In genomic region chr11:122852071-122852831, GRCh38 we compare ENCODE assay signal across 12 cellular contexts. TPM values are rescaled to one million over a fixed set of nuclear protein-coding genes. Genes with fewer than 3 reads are reported as not detected.
DNase-seq lines count a peak whose midpoint lies in the region; ATAC-seq, FAIRE-seq and TF ChIP-seq lines count a peak whose summit lies in the region.
"Had no signal": no experiment of that assay in that cellular context is flagged by ENCODE, and none has a peak within 500 bp of the region (broad histone marks: within the 10 kb centered on the region; RNA-seq: fewer than 3 reads in every experiment).

No MANE protein-coding gene starts in this region.

- peak in 4 of 7 experiments; percentile 48 to 68 (median 53) for DNase-seq in CD8-positive, alpha-beta T cell
- DNase-seq in GM12878 (ENCODE audit: low read depth, low spot score) (no peak), neuronal stem cell (ENCODE audit: low spot score) (no peak), GDM1 (lab: John Stamatoyannopoulos, UW) (no peak), retina (no peak), right atrium auricular region (ENCODE audit: low spot score) (no peak)
- DNase-seq: DMS79 treated with DMSO at 0.1 percent for 48 hours, left ventricle myocardium superior had no signal

- peak overlapping the region; percentile 36 for H3K4me2 ChIP-seq in GM12878 (ENCODE audit: control insufficient read depth, insufficient read depth)
- no peak overlapping the region for H3K4me2 ChIP-seq in neuronal stem cell (ENCODE audit: insufficient read depth, low read length, poor library complexity, severe bottlenecking)

- no peak overlapping the region for H2BK15ac ChIP-seq in neuronal stem cell (ENCODE audit: low read length)

- H3K9me3 Mint-ChIP-seq in CD8-positive, alpha-beta T cell: no peaks in the 10 kb centered on the region
- H3K9me3 Mint-ChIP-seq in T-helper 1 cell treated with Interleukin-12 subunit alpha and Interleukin-12 subunit beta and Interleukin-4 antibody, amounts not matched to agents 30 μg/mL and 1 μg/mL, for 36 hours: no peaks in the 10 kb centered on the region

- CTCF ChIA-PET in CD8-positive, alpha-beta T cell (lab: Charles Lee): interaction anchor here (0.5 to 20.2 kb wide), 24 partner anchors 8 to 421 kb away, joined by 3 to 472 read pairs (median 12); partner anchors contain the start of genes CRTAM and JHY
- CTCF ChIA-PET in GM12878 (lab: Yijun Ruan, JAX): interaction anchor here (0.5 to 31.9 kb wide), 29 partner anchors 8 to 273 kb away, joined by 3 to 869 read pairs (median 27); partner anchors contain the start of genes CRTAM and HSPA8

- H4K8ac ChIP-seq in neuronal stem cell (ENCODE audit: low read depth, low read length): no peak overlapping the region

- peaks cover 72% of the 10 kb centered on the region for H3K4me1 Mint-ChIP-seq in CD8-positive, alpha-beta T cell (ENCODE audit: low read depth)
- peaks cover 27% of the 10 kb centered on the region for H3K4me1 Mint-ChIP-seq in T-helper 1 cell treated with Interleukin-12 subunit alpha and Interleukin-12 subunit beta and Interleukin-4 antibody, amounts not matched to agents 30 μg/mL and 1 μg/mL, for 36 hours (ENCODE audit: low read depth)

- H3K23ac ChIP-seq in neuronal stem cell (ENCODE audit: low read depth, low read length, poor library complexity): no peak overlapping the region

- H3K79me2 ChIP-seq in GM12878 (ENCODE audit: control insufficient read depth, insufficient read depth, low read length): no peaks in the 10 kb centered on the region

- no peak overlapping the region for H2BK120ac ChIP-seq in neuronal stem cell (ENCODE audit: low read depth, low read length)

- FAIRE-seq in GM12878 (lab: Jason Lieb, UNC): peak; percentile 81
- FAIRE-seq: HepG2 had no signal

- H2BK5ac ChIP-seq in neuronal stem cell (ENCODE audit: low read length): no peak overlapping the region

- RAD21 ChIA-PET in GM12878 (lab: Charles Lee; ENCODE audit: unreplicated experiment): interaction anchor here (0.7 to 11.7 kb wide), 31 partner anchors 8 to 272 kb away, joined by 3 to 293 read pairs (median 8); partner anchors contain the start of genes CRTAM and HSPA8

- TF ChIP-seq EP300 in GM12878 (IDR thresholded peaks at IDR 0.05; ENCODE audit: borderline replicate concordance in 1 of 2, control insufficient read depth in 1 of 2, low read depth in 2 of 2, low read length in 2 of 2): no peak

- intact Hi-C loops in CD8-positive, alpha-beta T cell (cut with DNase I, micrococcal nuclease): loop anchor here (1.0 to 10.0 kb wide), 5 partner anchors 9 to 210 kb away; partner anchors contain the start of genes UBASH3B (in 2 of the 2) and HSPA8 (in 1 of the 2)
- intact Hi-C loops in GM12878 (cut with micrococcal nuclease; ENCODE audit: unreplicated experiment): no loop called here

- peak overlapping the region; percentile 7 for H3K4me3 ChIP-seq in CD8-positive, alpha-beta T cell (ENCODE audit: low read depth, low read length)
- peak overlapping the region; percentile 42; the same call in 1 of the 2 replicates for H3K4me3 ChIP-seq in GM12878
- H3K4me3 ChIP-seq in neuronal stem cell (ENCODE audit: low read length in 2 of 2): no peak overlapping the region
- no peak overlapping the region for H3K4me3 ChIP-seq in right atrium auricular region
- H3K4me3 ChIP-seq: coronary artery had no signal

- no peak overlapping the region for H3K18ac ChIP-seq in neuronal stem cell (ENCODE audit: low read length)

- no peak for TF ChIP-seq CTCF in CD8-positive, alpha-beta T cell (IDR thresholded peaks at IDR 0.05)
- TF ChIP-seq CTCF in GM12878 (IDR thresholded peaks at IDR 0.05 in 2 of 3, conservative IDR thresholded peaks at IDR 0.05 in 1 of 3; ENCODE audit: control insufficient read depth in 2 of 3, extremely low read depth in 1 of 3, insufficient read depth in 1 of 3, low read depth in 3 of 3, low read length in 3 of 3) (no peak), right atrium auricular region (IDR thresholded peaks at IDR 0.05) (no peak)

- H2BK12ac ChIP-seq in neuronal stem cell (ENCODE audit: low read length): no peak overlapping the region

- peaks cover 24% of the 10 kb centered on the region for H3K36me3 ChIP-seq in CD8-positive, alpha-beta T cell (ENCODE audit: insufficient read depth, low read length)
- H3K36me3 ChIP-seq in GM12878 (ENCODE audit: control insufficient read depth in 2 of 2, insufficient read depth in 2 of 2, low read length in 1 of 2) (no peaks in the 10 kb centered on the region), neuronal stem cell (replicated peaks in 1 of 2; ENCODE audit: control insufficient read depth in 2 of 2, insufficient read depth in 2 of 2, low read length in 2 of 2) (no peaks in the 10 kb centered on the region), right atrium auricular region (no peaks in the 10 kb centered on the region)

- TF ChIP-seq POLR2A in GM12878 (IDR thresholded peaks at IDR 0.05; ENCODE audit: low read depth, low read length): no peak

- H4K91ac ChIP-seq in neuronal stem cell (ENCODE audit: low read depth, low read length, poor library complexity): no peak overlapping the region

- peak overlapping the region; percentile 46 for H3K27ac ChIP-seq in CD8-positive, alpha-beta T cell (ENCODE audit: low read depth, low read length)
- H3K27ac ChIP-seq in GM12878 (ENCODE audit: control insufficient read depth, insufficient read depth): no peak overlapping the region
- H3K27ac ChIP-seq in neuronal stem cell (replicated peaks; ENCODE audit: low read length): no peak overlapping the region
- no peak overlapping the region for H3K27ac ChIP-seq in right atrium auricular region
- H3K27ac ChIP-seq: coronary artery had no signal

- H3K27ac Mint-ChIP-seq in CD8-positive, alpha-beta T cell: peak overlapping the region; percentile 93
- no peak overlapping the region for H3K27ac Mint-ChIP-seq in T-helper 1 cell treated with Interleukin-12 subunit alpha and Interleukin-12 subunit beta and Interleukin-4 antibody, amounts not matched to agents 30 μg/mL and 1 μg/mL, for 36 hours

- H2AFZ ChIP-seq in GM12878 (ENCODE audit: control insufficient read depth, low read depth, low read length) (peak overlapping the region; percentile 68), neuronal stem cell (ENCODE audit: low read length) (peak overlapping the region; percentile 38)

- H2AK5ac ChIP-seq in neuronal stem cell (ENCODE audit: low read depth, low read length): no peak overlapping the region

- peaks cover 73% of the 10 kb centered on the region for H3K4me1 ChIP-seq in CD8-positive, alpha-beta T cell (ENCODE audit: insufficient read depth, low read length)
- H3K4me1 ChIP-seq in GM12878 (ENCODE audit: control insufficient read depth, insufficient read depth, low read length): peaks cover 18% of the 10 kb centered on the region
- peaks cover 5 to 10% of the 10 kb centered on the region in 2 donors for H3K4me1 ChIP-seq in neuronal stem cell (ENCODE audit: control insufficient read depth in 2 of 2, insufficient read depth in 1 of 2, low read depth in 1 of 2, low read length in 2 of 2)
- no peaks in the 10 kb centered on the region for H3K4me1 ChIP-seq in right atrium auricular region

- no TSS peak for BruUV-seq in GM12878 (replicated peaks; lab: Mats Ljungman, UMichigan)

- no peaks in the 10 kb centered on the region for H3K79me1 ChIP-seq in neuronal stem cell (ENCODE audit: low read depth, low read length)

- no peak overlapping the region for H3K4ac ChIP-seq in neuronal stem cell (ENCODE audit: low read length)

- H3K27me3 ChIP-seq in CD8-positive, alpha-beta T cell (ENCODE audit: insufficient read depth, low read length): no peaks in the 10 kb centered on the region
- no peaks in the 10 kb centered on the region for H3K27me3 ChIP-seq in GM12878 (replicated peaks in 1 of 2; ENCODE audit: control insufficient read depth in 2 of 2, insufficient read depth in 2 of 2, low read length in 1 of 2)
- H3K27me3 ChIP-seq in neuronal stem cell (ENCODE audit: control insufficient read depth in 3 of 3, insufficient read depth in 3 of 3, low read depth in 1 of 3, low read length in 3 of 3): no peaks in the 10 kb centered on the region
- no peaks in the 10 kb centered on the region for H3K27me3 ChIP-seq in right atrium auricular region

- H3K9me3 ChIP-seq in CD8-positive, alpha-beta T cell (ENCODE audit: low read length): no peaks in the 10 kb centered on the region
- H3K9me3 ChIP-seq in GM12878 (replicated peaks; ENCODE audit: control insufficient read depth, insufficient read depth, low read length): no peaks in the 10 kb centered on the region
- no peaks in the 10 kb centered on the region for H3K9me3 ChIP-seq in neuronal stem cell (replicated peaks in 1 of 2; ENCODE audit: control insufficient read depth in 2 of 2, insufficient read depth in 1 of 2, low read depth in 1 of 2, low read length in 2 of 2)
- H3K9me3 ChIP-seq in right atrium auricular region: no peaks in the 10 kb centered on the region

- peak overlapping the region; percentile 65 for H3K4me3 Mint-ChIP-seq in CD8-positive, alpha-beta T cell
- H3K4me3 Mint-ChIP-seq in T-helper 1 cell treated with Interleukin-12 subunit alpha and Interleukin-12 subunit beta and Interleukin-4 antibody, amounts not matched to agents 30 μg/mL and 1 μg/mL, for 36 hours: peak overlapping the region; percentile 42

- ATAC-seq in CD8-positive, alpha-beta T cell: peak; percentile 34
- ATAC-seq in GM12878: peak; percentile 3; the same call in 2 of the 3 replicates
- no peak for ATAC-seq in HG03045 (IDR thresholded peaks at IDR 0.05; ENCODE audit: unreplicated experiment)
- ATAC-seq: HepG2, left ventricle myocardium superior had no signal

- no peak overlapping the region for H3K14ac ChIP-seq in neuronal stem cell (ENCODE audit: low read length)

- H3K9ac ChIP-seq in GM12878 (ENCODE audit: control insufficient read depth, insufficient read depth, low read length) (no peak overlapping the region), neuronal stem cell (ENCODE audit: low read depth, low read length, poor library complexity) (no peak overlapping the region)

- no peak for TF ChIP-seq RAD21 in GM12878 (IDR thresholded peaks at IDR 0.05; ENCODE audit: insufficient read depth, low read depth, low read length)

- SMC1A ChIA-PET in GM12878 (lab: Charles Lee; ENCODE audit: uncharacterized antibody, unreplicated experiment): interaction anchor here (0.7 to 21.9 kb wide), 32 partner anchors 10 to 271 kb away, joined by 3 to 485 read pairs (median 10); partner anchors contain the start of gene CRTAM

- no peaks in the 10 kb centered on the region for H3K27me3 Mint-ChIP-seq in CD8-positive, alpha-beta T cell (ENCODE audit: low read depth)
- no peaks in the 10 kb centered on the region for H3K27me3 Mint-ChIP-seq in T-helper 1 cell treated with Interleukin-12 subunit alpha and Interleukin-12 subunit beta and Interleukin-4 antibody, amounts not matched to agents 30 μg/mL and 1 μg/mL, for 36 hours (ENCODE audit: low read depth)

- WGBS in GM12878 (ENCODE audit: insufficient coverage, insufficient replicate concordance, low lambda C conversion rate, missing lambda C conversion rate): 12% methylated on average over 10 of the region's 10 CpGs
- no CpG with 5 or more reads among the region's 10 CpGs for WGBS in neuronal stem cell (ENCODE audit: extremely low coverage in 2 of 2, insufficient read length in 2 of 2, insufficient replicate concordance in 1 of 2), 2 donors

- POLR2A ChIA-PET in CD8-positive, alpha-beta T cell (lab: Charles Lee): interaction anchor here (0.6 to 5.9 kb wide), 16 partner anchors 8 to 215 kb away, joined by 3 to 69 read pairs (median 4); partner anchors contain the start of genes CRTAM and HSPA8
- POLR2A ChIA-PET in GM12878 (lab: Charles Lee): interaction anchor here (0.6 to 4.5 kb wide), 17 partner anchors 8 to 395 kb away, joined by 3 to 34 read pairs (median 5); partner anchors contain the start of genes CRTAM and HSPA8

- H3K36me3 Mint-ChIP-seq in CD8-positive, alpha-beta T cell: peaks cover 70% of the 10 kb centered on the region
- H3K36me3 Mint-ChIP-seq in T-helper 1 cell treated with Interleukin-12 subunit alpha and Interleukin-12 subunit beta and Interleukin-4 antibody, amounts not matched to agents 30 μg/mL and 1 μg/mL, for 36 hours (ENCODE audit: low read depth): no peaks in the 10 kb centered on the region

- no peaks in the 10 kb centered on the region for H4K20me1 ChIP-seq in GM12878 (ENCODE audit: control insufficient read depth, insufficient read depth)

- in situ Hi-C loops in GM12878 (cut with MboI): loop anchor here (5.0 kb wide), 1 partner anchor 55 kb away; no protein-coding TSS in a partner anchor

RNA-seq across cellular contexts. Expression of gene CRTAM, which starts 14.0 kb away (rescaled TPM):
- 10 to 100 TPM; 31.7 to 36.1 TPM for total RNA-seq in CD8-positive, alpha-beta T cell
- total RNA-seq in GM12878 (2013; cell fraction: nucleolus; rRNA removed): 9.3 and 11.0 TPM in 2 replicates
- total RNA-seq in GM12878 (2014; rRNA removed): 2.1 and 2.7 TPM in 2 replicates
- total RNA-seq in GM12878 (2014; rRNA removed; fragmentation: Illumina TruSeq; extraction: Trizol): 5.0 and 5.3 TPM in 2 replicates
- 1.4 and 1.5 TPM in 2 replicates for total RNA-seq in GM12878 (2021)
- polyA plus RNA-seq in GM12878 (2011; ENCODE audit: low read depth): not detected
- 35.6 and 51.2 TPM in 2 replicates for polyA plus RNA-seq in GM12878 (2011; rRNA removed)
- polyA plus RNA-seq in GM12878 (2011; cell fraction: cytosol; rRNA removed): 17.4 and 19.2 TPM in 2 replicates
- polyA plus RNA-seq in GM12878 (2011; cell fraction: nucleus; rRNA removed): 4.5 and 6.6 TPM in 2 replicates
- 0.11 and 0.25 TPM in 2 replicates for polyA plus RNA-seq in GM12878 (2012)
- 6.4 and 7.4 TPM in 2 replicates for polyA plus RNA-seq in GM12878 (2014; fragmentation: Illumina TruSeq; extraction: Trizol)
- 1 to 10 TPM; 2.8 to 3.1 TPM for polyA plus RNA-seq in GM12878 (2014; fragmentation: Nextera tagmentation; extraction: Ambion mirVana)
- polyA plus RNA-seq in GM12878 (2014; rRNA removed): 1.1 and 4.4 TPM in 2 replicates
- polyA plus RNA-seq in GM12878 (2016; fragmentation: Nextera tagmentation; extraction: Ambion mirVana): 1 to 10 TPM in 1 of 2 experiments, under 1 TPM in 1; 0.76 to 1.2 TPM
- polyA minus RNA-seq in GM12878 (2011; rRNA and poly(A)+ RNA removed): 23.8 and 29.8 TPM in 2 replicates
- polyA minus RNA-seq in GM12878 (2011; cell fraction: cytosol; rRNA and poly(A)+ RNA removed): 9.9 and 11.3 TPM in 2 replicates
- polyA minus RNA-seq in GM12878 (2011; cell fraction: nucleus; rRNA and poly(A)+ RNA removed): 3.6 and 4.2 TPM in 2 replicates
- not detected for polyA plus RNA-seq in neuronal stem cell (2013, experiment 1 of 2)
- not detected for polyA plus RNA-seq in neuronal stem cell (2013, experiment 2 of 2)
- under 1 TPM in 1 of 2 donors, not detected in 1; 0.24 TPM for total RNA-seq in right atrium auricular region
- total RNA-seq: HepG2, left ventricle myocardium superior had no signal
- polyA plus RNA-seq: HepG2 had no signal

RNA-seq across cellular contexts. Expression of gene JHY, which starts 30.3 kb away (rescaled TPM):
- 1 to 10 TPM; 1.7 to 1.9 TPM for total RNA-seq in CD8-positive, alpha-beta T cell
- total RNA-seq in GM12878 (2013; cell fraction: nucleolus; rRNA removed): 30.2 and 30.7 TPM in 2 replicates
- total RNA-seq in GM12878 (2014; rRNA removed) (4.7 and 5.6 TPM in 2 replicates), GM12878 (2014; rRNA removed; fragmentation: Illumina TruSeq; extraction: Trizol) (5.5 and 5.8 TPM in 2 replicates), GM12878 (2021) (4.4 and 5.1 TPM in 2 replicates), right atrium auricular region (1 to 10 TPM; 3.5 TPM)
- 0.55 TPM for polyA plus RNA-seq in GM12878 (2011; ENCODE audit: low read depth)
- polyA plus RNA-seq in GM12878 (2011; rRNA removed) (7.1 and 9.1 TPM in 2 replicates), GM12878 (2014; fragmentation: Illumina TruSeq; extraction: Trizol) (5.9 and 7.4 TPM in 2 replicates), GM12878 (2014; fragmentation: Nextera tagmentation; extraction: Ambion mirVana) (1 to 10 TPM in 1 of 2 experiments, under 1 TPM in 1; 0.90 to 1.8 TPM), GM12878 (2014; rRNA removed) (3.7 and 4.6 TPM in 2 replicates), GM12878 (2016; fragmentation: Nextera tagmentation; extraction: Ambion mirVana) (1 to 10 TPM; 5.4 to 7.1 TPM)
- 3.9 and 4.1 TPM in 2 replicates for polyA plus RNA-seq in GM12878 (2011; cell fraction: cytosol; rRNA removed)
- 4.0 and 4.7 TPM in 2 replicates for polyA plus RNA-seq in GM12878 (2011; cell fraction: nucleus; rRNA removed)
- polyA plus RNA-seq in GM12878 (2012): 0.60 and 1.2 TPM in 2 replicates
- 4.5 and 6.7 TPM in 2 replicates for polyA minus RNA-seq in GM12878 (2011; rRNA and poly(A)+ RNA removed)
- 2.1 and 3.0 TPM in 2 replicates for polyA minus RNA-seq in GM12878 (2011; cell fraction: cytosol; rRNA and poly(A)+ RNA removed)
- polyA minus RNA-seq in GM12878 (2011; cell fraction: nucleus; rRNA and poly(A)+ RNA removed): 4.5 and 6.9 TPM in 2 replicates
- polyA plus RNA-seq in neuronal stem cell (2013, experiment 1 of 2): 2.7 TPM
- polyA plus RNA-seq in neuronal stem cell (2013, experiment 2 of 2): 2.9 TPM
- total RNA-seq: HepG2 had no signal
- polyA plus RNA-seq: HepG2 had no signal

Comparison
In these comparisons a context has a peak if more than half of its experiments do, and no peak if none do; other contexts are left out.
1. DNase-seq: peak in CD8-positive, alpha-beta T cell (4 of 7); none in GM12878 (single experiment), neuronal stem cell (single experiment), GDM1 (single experiment), retina (single experiment) and right atrium auricular region (single experiment).
2. H3K4me3 ChIP-seq: peak in CD8-positive, alpha-beta T cell (single experiment) and GM12878 (single experiment); none in neuronal stem cell (0 of 2) and right atrium auricular region (0 of 2).